ENCODE assay signal across 13 cellular contexts in genomic region chr5:127572930-127573329, GRCh38. TPM values are rescaled to one million over a fixed set of nuclear protein-coding genes. Genes with fewer than 3 reads are reported as not detected.
A peak's percentile ranks its signal among the peaks of the same experiment; 100 is the strongest.
DNase-seq lines count a peak whose midpoint lies in the region; ATAC-seq and TF ChIP-seq lines count a peak whose summit lies in the region.
"Had no signal": no experiment of that assay in that cellular context is flagged by ENCODE, and none has a peak within 500 bp of the region (broad histone marks: within the 10 kb centered on the region; RNA-seq: fewer than 3 reads in every experiment).

No MANE protein-coding gene starts in this region.

- peaks cover 24% of the 10 kb centered on the region for H3K9me3 Mint-ChIP-seq in Caco-2 (ENCODE audit: unreplicated experiment)

- H3K4me1 ChIP-seq in cardiac muscle cell (ENCODE audit: low read depth) (no peaks in the 10 kb centered on the region), right cardiac atrium (ENCODE audit: control insufficient read depth, insufficient read depth, low read length) (no peaks in the 10 kb centered on the region), Caco-2 (no peaks in the 10 kb centered on the region)
- H3K4me1 ChIP-seq: heart left ventricle had no signal

- H3K27me3 ChIP-seq in cardiac muscle cell (no peaks in the 10 kb centered on the region), right cardiac atrium (ENCODE audit: control insufficient read depth, insufficient read depth) (no peaks in the 10 kb centered on the region), Caco-2 (replicated peaks; ENCODE audit: control insufficient read depth, insufficient read depth, low read length) (no peaks in the 10 kb centered on the region; the same call in 1 of the 2 replicates)

- 89% methylated on average over 2 of the region's 2 CpGs for WGBS in right cardiac atrium

- H3K4me1 Mint-ChIP-seq in Caco-2 (ENCODE audit: low read depth, unreplicated experiment) = no peaks in the 10 kb centered on the region
- peaks cover 6% of the 10 kb centered on the region for H3K4me1 Mint-ChIP-seq in T-helper 17 cell

- intact Hi-C loops in right cardiac atrium (cut with DNase I) = no loop called here
- intact Hi-C loops in Caco-2 (cut with micrococcal nuclease; ENCODE audit: unreplicated experiment) = no loop called here

- H3K4me3 Mint-ChIP-seq in Caco-2 (ENCODE audit: unreplicated experiment) (no peak overlapping the region), T-helper 17 cell (no peak overlapping the region)
- H3K4me3 Mint-ChIP-seq: CD4-positive, alpha-beta T cell had no signal

- no peak overlapping the region for H3K27ac ChIP-seq in cardiac muscle cell
- H3K27ac ChIP-seq in right cardiac atrium (ENCODE audit: low read length) = no peak overlapping the region
- H3K27ac ChIP-seq: heart left ventricle had no signal

- CTCF ChIA-PET in Caco-2 (lab: Charles Lee) = interaction anchor here (0.5 to 0.9 kb wide), 2 partner anchors 305 to 339 kb away, joined by 3 to 5 read pairs; no protein-coding TSS in a partner anchor

- H3K36me3 Mint-ChIP-seq in Caco-2 (ENCODE audit: insufficient read depth, unreplicated experiment) (no peaks in the 10 kb centered on the region), T-helper 17 cell (ENCODE audit: low read depth) (peaks cover 2% of the 10 kb centered on the region)

- H3K36me3 ChIP-seq in cardiac muscle cell (no peaks in the 10 kb centered on the region), Caco-2 (ENCODE audit: control insufficient read depth, insufficient read depth, low read length) (no peaks in the 10 kb centered on the region)
- H3K36me3 ChIP-seq: heart left ventricle had no signal

- no peak for ATAC-seq in right cardiac atrium
- no peak for ATAC-seq in HG03432 (IDR thresholded peaks at IDR 0.05; ENCODE audit: unreplicated experiment)
- ATAC-seq in T-helper 17 cell = no peak
- ATAC-seq in GM18520 (IDR thresholded peaks at IDR 0.05; ENCODE audit: unreplicated experiment) = no peak
- ATAC-seq: heart left ventricle had no signal

- H3K9me3 ChIP-seq in cardiac muscle cell (ENCODE audit: low read depth) (no peaks in the 10 kb centered on the region), right cardiac atrium (ENCODE audit: control insufficient read depth, low read length) (no peaks in the 10 kb centered on the region), Caco-2 (peaks cover 6% of the 10 kb centered on the region; the same call in 1 of the 2 replicates), T-helper 17 cell (ENCODE audit: control insufficient read depth, low read length, poor library complexity, severe bottlenecking) (peaks cover 7% of the 10 kb centered on the region)

- H3K4me3 ChIP-seq in cardiac muscle cell (no peak overlapping the region), right cardiac atrium (ENCODE audit: low read length) (no peak overlapping the region), LNCaP clone FGC (ENCODE audit: low read depth, low read length) (no peak overlapping the region), choroid plexus epithelial cell (ENCODE audit: low read depth, low read length) (no peak overlapping the region), Caco-2 (ENCODE audit: low read depth, low read length) (no peak overlapping the region)
- H3K4me3 ChIP-seq: heart left ventricle had no signal

- H3K27me3 Mint-ChIP-seq in Caco-2 (ENCODE audit: insufficient read depth, unreplicated experiment) = no peaks in the 10 kb centered on the region
- peaks cover 55% of the 10 kb centered on the region for H3K27me3 Mint-ChIP-seq in T-helper 17 cell

- DNase-seq in cardiac muscle cell (ENCODE audit: low read depth in 1 of 2, low spot score in 1 of 2) = peak in 1 of 2 donors; percentile 21
- no peak for DNase-seq in right cardiac atrium
- DNase-seq in LNCaP clone FGC (ENCODE audit: low read depth) = no peak
- peak; percentile 58 for DNase-seq in choroid plexus epithelial cell (ENCODE audit: low read depth)
- no peak for DNase-seq in Caco-2
- no peak for DNase-seq in T-helper 17 cell
- DNase-seq: anterior cingulate cortex; CD4-positive, alpha-beta T cell; heart left ventricle; KBM-7; naive B cell had no signal

- POLR2A ChIA-PET in Caco-2 (lab: Charles Lee) = no interaction called here

- BruUV-seq in Caco-2 (replicated peaks; lab: Mats Ljungman, UMichigan) = no TSS peak

- H3K27ac Mint-ChIP-seq in Caco-2 (ENCODE audit: unreplicated experiment) = no peak overlapping the region
- H3K27ac Mint-ChIP-seq in T-helper 17 cell = no peak overlapping the region
- H3K27ac Mint-ChIP-seq: CD4-positive, alpha-beta T cell; naive B cell had no signal

- TF ChIP-seq CTCF in cardiac muscle cell (IDR thresholded peaks at IDR 0.05; ENCODE audit: low read depth, low read length) (peak; percentile 25), LNCaP clone FGC (IDR thresholded peaks at IDR 0.05; ENCODE audit: control insufficient read depth, extremely low read depth, insufficient read depth) (peak; percentile 43), choroid plexus epithelial cell (conservative IDR thresholded peaks at IDR 0.05; ENCODE audit: low read depth, low read length) (peak; percentile 35), Caco-2 (IDR thresholded peaks at IDR 0.05; ENCODE audit: insufficient read depth in 1 of 2, low read depth in 1 of 2, low read length in 1 of 2, severe bottlenecking in 1 of 2, unreplicated experiment in 1 of 2) (peak in 1 of 2 experiments; percentile 16)

RNA-seq across cellular contexts. Expression of gene PRRC1, which starts 55.5 kb away (rescaled TPM):
- total RNA-seq in cardiac muscle cell = 31.9 and 36.2 TPM in 2 replicates
- 32.6 and 33.9 TPM in 2 replicates for polyA plus RNA-seq in cardiac muscle cell
- 10 to 100 TPM; 27.6 to 33.9 (median 31.6) TPM for total RNA-seq in right cardiac atrium
- 13.9 TPM for polyA plus RNA-seq in right cardiac atrium
- 81.0 and 81.7 TPM in 2 replicates for total RNA-seq in Caco-2 (2022)
- 10 to 100 TPM; 38.5 to 41.2 TPM for total RNA-seq in T-helper 17 cell
